In the genomic region with DNA sequence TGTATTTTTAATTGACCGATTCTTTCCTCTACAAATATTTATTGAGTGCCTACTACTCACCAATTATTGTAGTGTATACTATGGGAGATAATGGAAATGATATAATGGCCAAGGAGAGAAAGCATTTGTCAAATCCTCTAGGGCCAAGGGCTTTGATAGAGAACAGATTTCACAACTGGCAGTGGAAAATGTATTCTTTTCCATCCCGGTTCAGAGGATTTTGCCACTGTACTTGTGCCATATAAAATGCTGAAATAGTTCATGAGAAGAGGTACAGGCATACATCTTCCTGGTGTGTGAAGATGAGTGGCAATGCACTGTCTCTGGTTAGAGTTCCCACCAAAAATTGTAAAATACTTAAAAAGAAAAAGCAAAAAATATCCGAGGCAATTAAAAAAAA, we compare ENCODE assay signal across 1 cellular context.
A peak's percentile ranks its signal among the peaks of the same experiment; 100 is the strongest.
TF ChIP-seq lines count a peak whose summit lies in the region.

No MANE protein-coding gene starts in this region.

TF ChIP-seq in HepG2, 621 proteins besides CTCF, POLR2A, EP300 and RAD21 (continued from another document):
- TF ChIP-seq, protein P1, sequence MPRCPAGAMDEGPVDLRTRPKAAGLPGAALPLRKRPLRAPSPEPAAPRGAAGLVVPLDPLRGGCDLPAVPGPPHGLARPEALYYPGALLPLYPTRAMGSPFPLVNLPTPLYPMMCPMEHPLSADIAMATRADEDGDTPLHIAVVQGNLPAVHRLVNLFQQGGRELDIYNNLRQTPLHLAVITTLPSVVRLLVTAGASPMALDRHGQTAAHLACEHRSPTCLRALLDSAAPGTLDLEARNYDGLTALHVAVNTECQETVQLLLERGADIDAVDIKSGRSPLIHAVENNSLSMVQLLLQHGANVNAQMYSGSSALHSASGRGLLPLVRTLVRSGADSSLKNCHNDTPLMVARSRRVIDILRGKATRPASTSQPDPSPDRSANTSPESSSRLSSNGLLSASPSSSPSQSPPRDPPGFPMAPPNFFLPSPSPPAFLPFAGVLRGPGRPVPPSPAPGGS (CRISPR knock-in tag; IDR thresholded peaks at IDR 0.05): no peak
- TF ChIP-seq TMF1 (CRISPR knock-in tag; IDR thresholded peaks at IDR 0.05; ENCODE audit: low read depth) (0 out of 2 replicates have a peak, but pooled peaks have one; percentile 30), CHD4 (IDR thresholded peaks at IDR 0.05; ENCODE audit: borderline replicate concordance, low read length) (0 out of 2 replicates have a peak, but pooled peaks have one; percentile 15), ATF1 (CRISPR knock-in tag; IDR thresholded peaks at IDR 0.05) (peak; percentile 7; the same call in 1 of the 2 replicates), ASH2L (IDR thresholded peaks at IDR 0.05; ENCODE audit: insufficient read length, low read depth, low read length) (no peak), NR2F2 (IDR thresholded peaks at IDR 0.05; ENCODE audit: borderline replicate concordance, low read depth) (no peak), KAT8 (CRISPR knock-in tag; IDR thresholded peaks at IDR 0.05) (no peak), ZNF160 (CRISPR knock-in tag; IDR thresholded peaks at IDR 0.05) (no peak), ZNF431 (CRISPR knock-in tag; IDR thresholded peaks at IDR 0.05; ENCODE audit: borderline replicate concordance, low read depth) (no peak), JUNB (CRISPR knock-in tag; IDR thresholded peaks at IDR 0.05; ENCODE audit: borderline replicate concordance) (no peak), ZNF264 (CRISPR knock-in tag; IDR thresholded peaks at IDR 0.05) (0 out of 2 replicates have a peak, but pooled peaks have one; percentile 4)
- TF ChIP-seq, protein P2, sequence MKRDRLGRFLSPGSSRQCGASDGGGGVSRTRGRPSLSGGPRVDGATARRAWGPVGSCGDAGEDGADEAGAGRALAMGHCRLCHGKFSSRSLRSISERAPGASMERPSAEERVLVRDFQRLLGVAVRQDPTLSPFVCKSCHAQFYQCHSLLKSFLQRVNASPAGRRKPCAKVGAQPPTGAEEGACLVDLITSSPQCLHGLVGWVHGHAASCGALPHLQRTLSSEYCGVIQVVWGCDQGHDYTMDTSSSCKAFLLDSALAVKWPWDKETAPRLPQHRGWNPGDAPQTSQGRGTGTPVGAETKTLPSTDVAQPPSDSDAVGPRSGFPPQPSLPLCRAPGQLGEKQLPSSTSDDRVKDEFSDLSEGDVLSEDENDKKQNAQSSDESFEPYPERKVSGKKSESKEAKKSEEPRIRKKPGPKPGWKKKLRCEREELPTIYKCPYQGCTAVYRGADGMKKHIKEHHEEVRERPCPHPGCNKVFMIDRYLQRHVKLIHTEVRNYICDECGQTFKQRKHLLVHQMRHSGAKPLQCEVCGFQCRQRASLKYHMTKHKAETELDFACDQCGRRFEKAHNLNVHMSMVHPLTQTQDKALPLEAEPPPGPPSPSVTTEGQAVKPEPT (CRISPR knock-in tag; IDR thresholded peaks at IDR 0.05; ENCODE audit: low read depth): no peak
